10 cellular contexts compared by ENCODE assay signal in genomic region chr4:123417813-123418212, GRCh38. TPM values are rescaled to one million over a fixed set of nuclear protein-coding genes. Genes with fewer than 3 reads are reported as not detected.
DNase-seq lines count a peak whose midpoint lies in the region; ATAC-seq and TF ChIP-seq lines count a peak whose summit lies in the region.
"Had no signal": no experiment of that assay in that cellular context is flagged by ENCODE, and none has a peak within 500 bp of the region (broad histone marks: within the 10 kb centered on the region; RNA-seq: fewer than 3 reads in every experiment).

No MANE protein-coding gene starts in this region.

- H3F3A ChIP-seq in GM23338 (replicated peaks; ENCODE audit: low read depth), result no peaks in the 10 kb centered on the region
- peaks cover 25% of the 10 kb centered on the region for H3F3A ChIP-seq in MM.1S (ENCODE audit: insufficient read depth, low read length)

- H3K27ac ChIP-seq in GM23338 (ENCODE audit: low read depth) (peak overlapping the region; percentile 93), MM.1S (ENCODE audit: low read length) (peak overlapping the region; percentile 81), osteoblast (ENCODE audit: low read depth, low read length) (peak overlapping the region; percentile 54)

- DNase-seq in GM23338 (ENCODE audit: low spot score), result no peak
- DNase-seq in MM.1S, result no peak
- no peak for DNase-seq in osteoblast (ENCODE audit: insufficient read length, low spot score, missing footprints)
- DNase-seq in G401 (ENCODE audit: low spot score), result no peak
- no peak for DNase-seq in activated naive CD4-positive, alpha-beta T cell treated with anti-CD3 and anti-CD28 coated beads, Interleukin-2, amount 50 U/mL, for 16 hours
- DNase-seq: activated effector memory CD4-positive, alpha-beta T cell treated with Interleukin-2 at 50 U/mL for 16 hours; kidney had no signal

- H3K4me2 ChIP-seq in GM23338, result peak overlapping the region; percentile 56
- peak overlapping the region; percentile 55 for H3K4me2 ChIP-seq in MM.1S (ENCODE audit: low read depth, low read length)
- peak overlapping the region; percentile 72 for H3K4me2 ChIP-seq in osteoblast (ENCODE audit: insufficient read depth, low read length)

- H3K27ac Mint-ChIP-seq in GM23338 (peak overlapping the region; percentile 85), brain (peak overlapping the region; percentile 6 to 91 (median 72))

- H3K9me2 ChIP-seq in GM23338 (ENCODE audit: insufficient read depth) (no peaks in the 10 kb centered on the region), MM.1S (replicated peaks; ENCODE audit: insufficient read depth, low read length) (no peaks in the 10 kb centered on the region)

- H3K9ac ChIP-seq in MM.1S (ENCODE audit: low read length), result peak overlapping the region; percentile 17; the same call in 1 of the 2 replicates

- peaks cover 40% of the 10 kb centered on the region for H3K4me1 Mint-ChIP-seq in GM23338
- H3K4me1 Mint-ChIP-seq in brain, result peaks cover 40% of the 10 kb centered on the region

- H2AFZ ChIP-seq in GM23338 (no peak overlapping the region), MM.1S (ENCODE audit: low read length) (no peak overlapping the region), osteoblast (ENCODE audit: low read length) (peak overlapping the region; percentile 15)

- H4K20me1 ChIP-seq in GM23338 (replicated peaks; ENCODE audit: insufficient read depth) (no peaks in the 10 kb centered on the region), MM.1S (ENCODE audit: insufficient read depth, low read length) (no peaks in the 10 kb centered on the region), osteoblast (ENCODE audit: insufficient read depth, low read length) (no peaks in the 10 kb centered on the region)

- H3K27me3 Mint-ChIP-seq in GM23338 (ENCODE audit: insufficient read depth, low read depth, poor library complexity) (peaks cover 8% of the 10 kb centered on the region), brain (no peaks in the 10 kb centered on the region)

- H3K79me2 ChIP-seq in GM23338 (replicated peaks; ENCODE audit: insufficient read depth) (no peaks in the 10 kb centered on the region), MM.1S (ENCODE audit: low read length) (no peaks in the 10 kb centered on the region), osteoblast (ENCODE audit: insufficient read depth, low read length) (no peaks in the 10 kb centered on the region)

- in situ Hi-C loops in G401 (cut with HindIII; ENCODE audit: low sequenced_read_pairs), result no loop called here

- H3K27me3 ChIP-seq in GM23338 (ENCODE audit: insufficient read depth), result no peaks in the 10 kb centered on the region
- H3K27me3 ChIP-seq in MM.1S (replicated peaks; ENCODE audit: insufficient read depth, low read length), result no peaks in the 10 kb centered on the region
- no peaks in the 10 kb centered on the region for H3K27me3 ChIP-seq in osteoblast (ENCODE audit: insufficient read depth, low read length)

- H3K4me1 ChIP-seq in GM23338 (ENCODE audit: insufficient read depth), result peaks cover 38% of the 10 kb centered on the region
- H3K4me1 ChIP-seq in MM.1S (ENCODE audit: low read length), result peaks cover 49% of the 10 kb centered on the region
- peaks cover 42% of the 10 kb centered on the region for H3K4me1 ChIP-seq in osteoblast (ENCODE audit: insufficient read depth, low read length)

- ATAC-seq in GM23338 (peak; percentile 16; the same call in 2 of the 3 replicates), GM21737 (IDR thresholded peaks at IDR 0.05; ENCODE audit: unreplicated experiment) (no peak), HG02571 (IDR thresholded peaks at IDR 0.05; ENCODE audit: unreplicated experiment) (no peak)

- H3K9me3 Mint-ChIP-seq in GM23338 (no peaks in the 10 kb centered on the region), brain (no peaks in the 10 kb centered on the region)

- TF ChIP-seq CTCF in GM23338 (conservative IDR thresholded peaks at IDR 0.05; ENCODE audit: low read depth in 2 of 2) (no peak), MM.1S (IDR thresholded peaks at IDR 0.05; ENCODE audit: low read length) (no peak), brain (conservative IDR thresholded peaks at IDR 0.05) (no peak), osteoblast (IDR thresholded peaks at IDR 0.05; ENCODE audit: extremely low read depth, low read depth, low read length) (no peak)

- H3K36me3 Mint-ChIP-seq in GM23338 (ENCODE audit: low read depth) (no peaks in the 10 kb centered on the region), brain (no peaks in the 10 kb centered on the region)

- H3K4me3 Mint-ChIP-seq in GM23338 (no peak overlapping the region), brain (peak overlapping the region in 4 of 5 experiments; percentile 4 to 59 (median 42))

- H3K4me3 ChIP-seq in GM23338 (peak overlapping the region; percentile 25; the same call in 1 of the 2 replicates), MM.1S (ENCODE audit: low read length) (no peak overlapping the region), osteoblast (ENCODE audit: insufficient read depth, low read length) (peak overlapping the region; percentile 19)

- H3K36me3 ChIP-seq in GM23338 (ENCODE audit: insufficient read depth) (no peaks in the 10 kb centered on the region), MM.1S (replicated peaks; ENCODE audit: insufficient read depth, low read length) (no peaks in the 10 kb centered on the region), osteoblast (ENCODE audit: insufficient read depth, low read length) (no peaks in the 10 kb centered on the region)

- H3K9me3 ChIP-seq in MM.1S (replicated peaks; ENCODE audit: insufficient read depth, low read length), result no peaks in the 10 kb centered on the region
- no peaks in the 10 kb centered on the region for H3K9me3 ChIP-seq in osteoblast (ENCODE audit: low read depth, low read length)

TF ChIP-seq in GM23338, 12 proteins besides CTCF, POLR2A, EP300 and RAD21 (continues in another document):
- TF ChIP-seq NANOG (IDR thresholded peaks at IDR 0.05; ENCODE audit: borderline replicate concordance) (no peak), POLR2AphosphoS5 (IDR thresholded peaks at IDR 0.05; ENCODE audit: low read depth) (no peak), EZH2 (IDR thresholded peaks at IDR 0.05; ENCODE audit: low read depth, unreplicated experiment) (no peak), EZH2phosphoT487 (IDR thresholded peaks at IDR 0.05; ENCODE audit: unreplicated experiment) (no peak)
- TF ChIP-seq, protein P1, sequence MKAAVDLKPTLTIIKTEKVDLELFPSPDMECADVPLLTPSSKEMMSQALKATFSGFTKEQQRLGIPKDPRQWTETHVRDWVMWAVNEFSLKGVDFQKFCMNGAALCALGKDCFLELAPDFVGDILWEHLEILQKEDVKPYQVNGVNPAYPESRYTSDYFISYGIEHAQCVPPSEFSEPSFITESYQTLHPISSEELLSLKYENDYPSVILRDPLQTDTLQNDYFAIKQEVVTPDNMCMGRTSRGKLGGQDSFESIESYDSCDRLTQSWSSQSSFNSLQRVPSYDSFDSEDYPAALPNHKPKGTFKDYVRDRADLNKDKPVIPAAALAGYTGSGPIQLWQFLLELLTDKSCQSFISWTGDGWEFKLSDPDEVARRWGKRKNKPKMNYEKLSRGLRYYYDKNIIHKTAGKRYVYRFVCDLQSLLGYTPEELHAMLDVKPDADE (IDR thresholded peaks at IDR 0.05), result no peak

RNA-seq across cellular contexts. Expression of gene SPRY1, which starts 21.2 kb away (rescaled TPM):
- total RNA-seq in GM23338 (2014; rRNA removed; shearing (Covaris generic)), result 62.8 and 67.2 TPM in 2 replicates
- 103 and 110 TPM in 2 replicates for polyA plus RNA-seq in GM23338 (2016; fragmentation: Nextera tagmentation; extraction: Ambion mirVana)
- 19.7 TPM for polyA plus RNA-seq in brain (ENCODE audit: insufficient read depth, low read depth, low replicate concordance)
- total RNA-seq in osteoblast, result 5.0 and 5.1 TPM in 2 replicates
- total RNA-seq in G401 (2014; rRNA removed; shearing (Covaris generic)), result 37.3 and 69.8 TPM in 2 replicates
